Comparison of ENCODE assay signal across 13 cellular contexts in the genomic region with DNA sequence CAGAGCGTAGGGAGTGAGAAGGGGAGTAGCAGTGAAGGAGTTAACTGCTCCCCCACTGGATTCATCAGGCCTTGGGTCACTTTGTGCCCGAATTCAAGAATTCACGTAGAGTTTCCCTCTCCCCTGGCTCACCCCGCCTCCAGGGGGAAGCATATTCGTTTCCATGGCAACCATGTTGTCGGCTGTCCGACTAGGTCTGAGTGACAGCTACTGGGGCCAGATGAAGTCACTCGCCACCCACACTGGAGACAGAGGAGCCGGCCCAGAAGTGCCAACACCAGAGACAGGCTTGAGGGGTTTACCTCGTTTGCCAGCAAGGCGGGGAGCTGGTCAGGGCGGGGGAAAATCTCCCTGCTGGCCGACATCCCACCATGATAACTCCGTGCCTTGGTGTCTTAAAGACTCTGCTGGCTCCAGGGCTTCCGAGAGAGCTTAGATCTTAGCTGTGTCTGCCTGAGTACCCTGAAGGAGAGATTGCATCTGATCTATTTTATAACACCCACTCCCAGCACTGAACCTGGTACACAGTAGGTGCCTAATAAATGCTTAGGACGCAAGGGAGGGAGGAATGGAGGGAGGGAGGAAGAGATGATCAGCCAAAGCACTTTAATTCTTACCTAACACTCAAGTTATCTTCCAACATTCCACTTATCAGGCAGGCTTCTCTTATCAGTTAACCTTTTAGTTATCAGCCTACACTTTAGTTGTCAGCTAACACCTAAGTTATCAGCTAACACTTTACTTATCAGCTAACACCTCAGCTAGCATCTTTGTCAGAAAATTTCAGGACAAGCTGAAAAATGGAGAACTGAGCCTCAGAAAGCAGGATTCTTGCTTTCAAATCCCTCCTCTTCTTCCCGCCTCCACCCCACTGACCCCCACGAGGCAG. TPM values are rescaled to one million over a fixed set of nuclear protein-coding genes. Genes with fewer than 3 reads are reported as not detected.
DNase-seq lines count a peak whose midpoint lies in the region; ATAC-seq lines count a peak whose summit lies in the region.
"Had no signal": no experiment of that assay in that cellular context is flagged by ENCODE, and none has a peak within 500 bp of the region (broad histone marks: within the 10 kb centered on the region; RNA-seq: fewer than 3 reads in every experiment).

No MANE protein-coding gene starts in this region.

- intact Hi-C loops in aorta (cut with DNase I): no loop called here

- H3K4me3 ChIP-seq in H7 (ENCODE audit: insufficient read depth, low read depth, low read length) (no peak overlapping the region), iPS-15b (ENCODE audit: low read depth, low read length) (peak overlapping the region; percentile 27), aorta (ENCODE audit: low read length in 2 of 2) (no peak overlapping the region)
- H3K4me3 ChIP-seq: transverse colon had no signal

- 10 to 11% methylated on average over 18 of the region's 18 CpGs for WGBS in aorta, 2 donors

- no peaks in the 10 kb centered on the region for H3K9me3 ChIP-seq in iPS-15b (ENCODE audit: control insufficient read depth, insufficient read depth, low read length)
- no peaks in the 10 kb centered on the region for H3K9me3 ChIP-seq in aorta (ENCODE audit: control insufficient read depth, low read length)
- H3K9me3 ChIP-seq: transverse colon had no signal

- peak; percentile 41 for DNase-seq in CD1c-positive myeloid dendritic cell (ENCODE audit: extremely low spot score)
- DNase-seq in H7: peak; percentile 92
- DNase-seq in RPMI8226: peak; percentile 46
- DNase-seq in aorta: no peak
- no peak for DNase-seq in NCI-H2081 treated with DMSO at 0.1 percent for 48 hours (lab: John Stamatoyannopoulos, UW)
- DNase-seq: activated CD4-positive, alpha-beta T cell treated with anti-CD3 and anti-CD28 coated beads for 1 hour; activated naive CD8-positive, alpha-beta T cell treated with anti-CD3 and anti-CD28 coated beads, Interleukin-2, amount 10 ng/mL, durations not matched to agents 7 days and 5 days; transverse colon had no signal

- H3K27me3 ChIP-seq in H7 (ENCODE audit: control insufficient read depth, insufficient read depth, low read length) (no peaks in the 10 kb centered on the region; the same call in 1 of the 2 replicates), iPS-15b (ENCODE audit: control insufficient read depth, insufficient read depth, low read length) (peaks cover 8% of the 10 kb centered on the region), aorta (ENCODE audit: control insufficient read depth in 1 of 2, insufficient read depth in 2 of 2, low read length in 1 of 2) (peaks cover 1 to 2% of the 10 kb centered on the region in 2 donors)

- H3K4me1 ChIP-seq in iPS-15b (ENCODE audit: control insufficient read depth, insufficient read depth, low read length) (peaks cover 15% of the 10 kb centered on the region), aorta (ENCODE audit: control insufficient read depth in 1 of 2, insufficient read depth in 2 of 2, low read length in 2 of 2) (no peaks in the 10 kb centered on the region)
- H3K4me1 ChIP-seq: parathyroid adenoma, transverse colon had no signal

- H3K9ac ChIP-seq in iPS-15b (ENCODE audit: low read depth, low read length): no peak overlapping the region
- H3K9ac ChIP-seq: parathyroid adenoma had no signal

- H3K36me3 ChIP-seq in H7 (replicated peaks; ENCODE audit: control insufficient read depth, insufficient read depth, low read length) (no peaks in the 10 kb centered on the region), iPS-15b (ENCODE audit: control insufficient read depth, insufficient read depth, low read length) (no peaks in the 10 kb centered on the region), aorta (ENCODE audit: control insufficient read depth in 1 of 2, insufficient read depth in 2 of 2, low read length in 1 of 2) (no peaks in the 10 kb centered on the region)
- H3K36me3 ChIP-seq: transverse colon had no signal

- H3K27ac ChIP-seq in aorta (ENCODE audit: low read depth in 1 of 2, low read length in 2 of 2): no peak overlapping the region
- H3K27ac ChIP-seq: parathyroid adenoma, transverse colon had no signal

- ATAC-seq in GM18511 (IDR thresholded peaks at IDR 0.05; ENCODE audit: unreplicated experiment): no peak
- no peak for ATAC-seq in HG02759 (IDR thresholded peaks at IDR 0.05; ENCODE audit: unreplicated experiment)
- no peak for ATAC-seq in aorta (ENCODE audit: low FRiP score)

RNA-seq across cellular contexts. Expression of a gene that starts 57.2 kb away (rescaled TPM):
- total RNA-seq in H7 (2014; rRNA removed; shearing (Covaris generic)): not detected in 2 replicates
- total RNA-seq in aorta: not detected
- not detected for polyA plus RNA-seq in aorta
- total RNA-seq: activated naive CD8-positive, alpha-beta T cell treated with anti-CD3 and anti-CD28 coated beads, Interleukin-2, amount 10 ng/mL, durations not matched to agents 7 days and 5 days; kidney epithelial cell; transverse colon had no signal

RNA-seq across cellular contexts. Expression of a gene that starts 57.4 kb away (rescaled TPM):
- total RNA-seq in H7 (2014; rRNA removed; shearing (Covaris generic)): 130 and 156 TPM in 2 replicates
- total RNA-seq in aorta: 100 to 1,000 TPM; 113 to 220 TPM
- 10 to 100 TPM in 1 of 2 donors, 1 to 10 TPM in 1; 3.4 to 36.7 TPM for polyA plus RNA-seq in aorta

Comparison
In these comparisons a context has a peak if more than half of its experiments do, and no peak if none do; other contexts are left out.
1. DNase-seq: peak in CD1c-positive myeloid dendritic cell (single experiment), H7 (single experiment) and RPMI8226 (single experiment); none in aorta (0 of 2) and NCI-H2081 treated with DMSO at 0.1 percent for 48 hours (single experiment).